ENCODE assay signal across 29 cellular contexts in genomic region chr12:52404951-52405350, GRCh38. TPM values are rescaled to one million over a fixed set of nuclear protein-coding genes. Genes with fewer than 3 reads are reported as not detected.
DNase-seq lines count a peak whose midpoint lies in the region; ATAC-seq, FAIRE-seq and TF ChIP-seq lines count a peak whose summit lies in the region.
"Had no signal": no experiment of that assay in that cellular context is flagged by ENCODE, and none has a peak within 500 bp of the region (broad histone marks: within the 10 kb centered on the region; RNA-seq: fewer than 3 reads in every experiment).

No MANE protein-coding gene starts in this region.

- POLR2A ChIA-PET in A673 (lab: Charles Lee; ENCODE audit: low non-redundant PET) (no interaction called here), HEK293 (lab: Yijun Ruan, JAX) (no interaction called here)

- no peak for FAIRE-seq in kidney (lab: Jason Lieb, UNC)
- FAIRE-seq: GM12891, GM19239, H54, RCC 7860 had no signal

- no peaks in the 10 kb centered on the region for H3K36me3 ChIP-seq in A673 (ENCODE audit: insufficient read depth, low read length, poor library complexity, severe bottlenecking)
- no peaks in the 10 kb centered on the region for H3K36me3 ChIP-seq in HEK293 (ENCODE audit: control insufficient read depth in 2 of 2, insufficient read depth in 1 of 2, low read length in 2 of 2)
- H3K36me3 ChIP-seq in brain microvascular endothelial cell (replicated peaks): no peaks in the 10 kb centered on the region
- H3K36me3 ChIP-seq in kidney (ENCODE audit: control insufficient read depth in 1 of 2, insufficient read depth in 2 of 2, low read length in 2 of 2): no peaks in the 10 kb centered on the region
- H3K36me3 ChIP-seq: BE2C had no signal

- H3K27me3 ChIP-seq in A673 (replicated peaks; ENCODE audit: insufficient read depth, low read depth, low read length, poor library complexity): no peaks in the 10 kb centered on the region
- H3K27me3 ChIP-seq in brain microvascular endothelial cell (replicated peaks): no peaks in the 10 kb centered on the region
- H3K27me3 ChIP-seq: BE2C had no signal

- H3K4me3 ChIP-seq in A673 (ENCODE audit: low read depth, low read length, poor library complexity, severe bottlenecking): no peak overlapping the region
- H3K4me3 ChIP-seq in HEK293 (ENCODE audit: low read depth, low read length): no peak overlapping the region
- H3K4me3 ChIP-seq in brain microvascular endothelial cell (ENCODE audit: low read depth, low read length): no peak overlapping the region
- H3K4me3 ChIP-seq in kidney (ENCODE audit: low read length in 2 of 2): no peak overlapping the region
- H3K4me3 ChIP-seq in foreskin fibroblast (ENCODE audit: low read depth in 1 of 2, low read length in 2 of 2): no peak overlapping the region

- intact Hi-C loops in A673 (cut with micrococcal nuclease; ENCODE audit: unreplicated experiment) (no loop called here), kidney (cut with DNase I) (no loop called here)

- in situ Hi-C loops in brain microvascular endothelial cell (cut with HindIII; ENCODE audit: low pct_ligation_motif_present, low sequenced_read_pairs): no loop called here

- ATAC-seq in GM18519 (IDR thresholded peaks at IDR 0.05; ENCODE audit: low FRiP score, unreplicated experiment): no peak

- CTCF ChIA-PET in A673 (lab: Charles Lee): no interaction called here
- CTCF ChIA-PET in HEK293 (lab: Yijun Ruan, JAX): interaction anchor here (0.6 to 4.7 kb wide), 2 partner anchors 10 to 116 kb away, joined by 8 to 26 read pairs; no protein-coding TSS in a partner anchor

- H3K9ac ChIP-seq in kidney (ENCODE audit: low read length in 2 of 2): no peak overlapping the region
- H3K9ac ChIP-seq: SK-N-SH had no signal

- DNase-seq in A673 (ENCODE audit: low spot score) (no peak), brain microvascular endothelial cell (no peak), kidney (peak; percentile 4), NCI-H1436 (lab: John Stamatoyannopoulos, UW) (no peak), foreskin fibroblast (no peak)
- DNase-seq: BE2C; CD8-positive, alpha-beta memory T cell; DMS 273 treated with DMSO at 0.1 percent for 48 hours; DMS79; GF-D8; Karpas-422; MV-4-11; NCI-H1105; NCI-H146; NCI-H1930; NCI-H446 treated with DMSO at 0.1 percent for 48 hours; NCI-H526; OCI-M1; SIG-M5; SK-N-SH had no signal

- H3K4me1 ChIP-seq in A673 (ENCODE audit: insufficient read depth, low read length, poor library complexity, severe bottlenecking): no peaks in the 10 kb centered on the region
- no peaks in the 10 kb centered on the region for H3K4me1 ChIP-seq in HEK293 (ENCODE audit: control insufficient read depth, insufficient read depth, low read length)
- H3K4me1 ChIP-seq in kidney (ENCODE audit: control insufficient read depth in 1 of 2, insufficient read depth in 1 of 2, low read depth in 1 of 2, low read length in 2 of 2): no peaks in the 10 kb centered on the region
- H3K4me1 ChIP-seq: BE2C had no signal

- H3K27ac ChIP-seq in A673 (ENCODE audit: low read depth, low read length, poor library complexity, severe bottlenecking) (no peak overlapping the region), HEK293 (ENCODE audit: extremely low read depth, low read depth, low read length) (no peak overlapping the region), brain microvascular endothelial cell (no peak overlapping the region), kidney (ENCODE audit: low read depth in 2 of 2, low read length in 2 of 2) (no peak overlapping the region)

- H3K9me3 ChIP-seq in A673 (ENCODE audit: low read depth, low read length, poor library complexity, severe bottlenecking) (no peaks in the 10 kb centered on the region), HEK293 (ENCODE audit: control insufficient read depth, insufficient read depth, low read depth, low read length) (no peaks in the 10 kb centered on the region), kidney (ENCODE audit: control insufficient read depth in 1 of 2, low read length in 2 of 2) (no peaks in the 10 kb centered on the region)
- H3K9me3 ChIP-seq: BE2C, SK-N-SH had no signal

- no TSS peak for BruUV-seq in A673 (replicated peaks; lab: Mats Ljungman, UMichigan)

- TF ChIP-seq CTCF in A673 (conservative IDR thresholded peaks at IDR 0.05; ENCODE audit: low read depth, low read length) (0 out of 2 replicates have a peak, but pooled peaks have one; percentile 11), HEK293 (tag by site-specific recombination; IDR thresholded peaks at IDR 0.05) (peak; percentile 46), brain microvascular endothelial cell (IDR thresholded peaks at IDR 0.05; ENCODE audit: low read depth, low read length, missing control alignments) (peak; percentile 29), kidney (IDR thresholded peaks at IDR 0.05; ENCODE audit: borderline replicate concordance, extremely low read depth, insufficient read depth) (no peak), foreskin fibroblast (IDR thresholded peaks at IDR 0.05; ENCODE audit: low read depth, low read length) (no peak)

TF ChIP-seq in HEK293, 187 proteins besides CTCF, POLR2A, EP300 and RAD21:
- TF ChIP-seq INSM2 (tag by site-specific recombination; IDR thresholded peaks at IDR 0.05) (no peak), ZNF777 (tag by site-specific recombination; IDR thresholded peaks at IDR 0.05; ENCODE audit: borderline replicate concordance) (no peak), ZNF596 (tag by site-specific recombination; IDR thresholded peaks at IDR 0.05) (no peak), ZNF366 (tag by site-specific recombination; conservative IDR thresholded peaks at IDR 0.05) (no peak), ZBTB20 (tag by site-specific recombination; IDR thresholded peaks at IDR 0.05) (no peak)

RNA-seq across cellular contexts. Expression of gene KRT82, which starts 1.2 kb away (rescaled TPM):
- not detected in 2 replicates for total RNA-seq in A673 (2021)
- total RNA-seq in kidney: not detected
- polyA plus RNA-seq in kidney (ENCODE audit: insufficient read depth, low read depth, low replicate concordance): not detected
- total RNA-seq: CD8-positive, alpha-beta memory T cell; M059J had no signal
- polyA plus RNA-seq: CD14-positive monocyte; CD8-positive, alpha-beta memory T cell; IgD-negative memory B cell; SK-N-SH had no signal

RNA-seq across cellular contexts. Expression of gene KRT84, which starts 19.5 kb away (rescaled TPM):
- total RNA-seq in A673 (2021) (not detected in 2 replicates), kidney (not detected)
- polyA plus RNA-seq in kidney (ENCODE audit: insufficient read depth, low read depth, low replicate concordance): not detected
- total RNA-seq: CD8-positive, alpha-beta memory T cell; M059J had no signal
- polyA plus RNA-seq: CD14-positive monocyte; CD8-positive, alpha-beta memory T cell; IgD-negative memory B cell; SK-N-SH had no signal

RNA-seq across cellular contexts. Expression of gene KRT75, which starts 29.2 kb away (rescaled TPM):
- total RNA-seq in A673 (2021): not detected in 2 replicates
- not detected for total RNA-seq in kidney
- polyA plus RNA-seq in kidney (ENCODE audit: insufficient read depth, low read depth, low replicate concordance): not detected
- total RNA-seq: CD8-positive, alpha-beta memory T cell had no signal
- polyA plus RNA-seq: CD14-positive monocyte; CD8-positive, alpha-beta memory T cell; IgD-negative memory B cell; SK-N-SH had no signal

RNA-seq across cellular contexts. Expression of gene KRT85, which starts 37.7 kb away (rescaled TPM):
- total RNA-seq in A673 (2021): not detected in 2 replicates
- total RNA-seq in kidney: not detected
- 0.58 TPM for polyA plus RNA-seq in kidney (ENCODE audit: insufficient read depth, low read depth, low replicate concordance)
- total RNA-seq: CD8-positive, alpha-beta memory T cell; M059J had no signal
- polyA plus RNA-seq: CD14-positive monocyte; CD8-positive, alpha-beta memory T cell; IgD-negative memory B cell; SK-N-SH had no signal

RNA-seq across cellular contexts. Expression of gene KRT6B, which starts 47.0 kb away (rescaled TPM):
- total RNA-seq in A673 (2021) (not detected in 2 replicates), kidney (not detected)
- polyA plus RNA-seq in kidney (ENCODE audit: insufficient read depth, low read depth, low replicate concordance): not detected
- total RNA-seq: CD8-positive, alpha-beta memory T cell; M059J had no signal
- polyA plus RNA-seq: CD14-positive monocyte; CD8-positive, alpha-beta memory T cell; IgD-negative memory B cell; SK-N-SH had no signal

Comparison
In these comparisons a context has a peak if more than half of its experiments do, and no peak if none do; other contexts are left out.
1. CTCF ChIP-seq: peak in A673 (single experiment), HEK293 (single experiment) and brain microvascular endothelial cell (single experiment); none in kidney (single experiment) and foreskin fibroblast (single experiment).